Comparison of ENCODE assay signal across 8 cellular contexts in genomic region chr16:87723224-87723619, GRCh38. TPM values are rescaled to one million over a fixed set of nuclear protein-coding genes. Genes with fewer than 3 reads are reported as not detected.
A peak's percentile ranks its signal among the peaks of the same experiment; 100 is the strongest.
DNase-seq lines count a peak whose midpoint lies in the region; ATAC-seq and TF ChIP-seq lines count a peak whose summit lies in the region.

No MANE protein-coding gene starts in this region.

- H3K4me1 Mint-ChIP-seq in activated CD4-positive, alpha-beta T cell treated with anti-CD3 and anti-CD28 coated beads, Interleukin-2, amount 10 ng/mL, durations not matched to agents 7 days and 5 days: peaks cover 17% of the 10 kb centered on the region

- H3K4me3 Mint-ChIP-seq in activated CD4-positive, alpha-beta T cell treated with anti-CD3 and anti-CD28 coated beads, Interleukin-2, amount 10 ng/mL, durations not matched to agents 7 days and 5 days: no peak overlapping the region

- H3K9me3 Mint-ChIP-seq in activated CD4-positive, alpha-beta T cell treated with anti-CD3 and anti-CD28 coated beads, Interleukin-2, amount 10 ng/mL, durations not matched to agents 7 days and 5 days: no peaks in the 10 kb centered on the region

- H3K27me3 Mint-ChIP-seq in activated CD4-positive, alpha-beta T cell treated with anti-CD3 and anti-CD28 coated beads, Interleukin-2, amount 10 ng/mL, durations not matched to agents 7 days and 5 days: no peaks in the 10 kb centered on the region

- peak; percentile 97 for DNase-seq in ACHN
- DNase-seq in GM19238 (ENCODE audit: insufficient read length, low spot score): peak; percentile 66
- DNase-seq in NCI-H2081 treated with DMSO at 0.1 percent for 48 hours (lab: John Stamatoyannopoulos, UW): peak; percentile 62
- peak; percentile 64 for DNase-seq in astrocyte of the cerebellum (ENCODE audit: low read depth)
- peak; percentile 98 for DNase-seq in kidney epithelial cell (ENCODE audit: low read depth)
- DNase-seq in stimulated activated CD4-positive, alpha-beta T cell treated with anti-CD3 and anti-CD28 coated beads, Interleukin-15, amount 100 ng/mL, for 24 hours: no peak
- no peak for DNase-seq in activated CD4-positive, alpha-beta T cell treated with anti-CD3 and anti-CD28 coated beads, Interleukin-2, amount 10 ng/mL, durations not matched to agents 7 days and 5 days

- POLR2A ChIA-PET in activated CD4-positive, alpha-beta T cell treated with anti-CD3 and anti-CD28 coated beads, Interleukin-2, amount 10 ng/mL, durations not matched to agents 7 days and 5 days (lab: Charles Lee): interaction anchor here (0.6 kb wide), 1 partner anchor 10 kb away, joined by 3 read pairs; no protein-coding TSS in a partner anchor

- in situ Hi-C loops in ACHN (cut with HindIII; ENCODE audit: low pct_ligation_motif_present, low pct_unique_long_range_greater_than_20kb, low sequenced_read_pairs): no loop called here
- in situ Hi-C loops in astrocyte of the cerebellum (cut with HindIII; ENCODE audit: low sequenced_read_pairs): no loop called here

- CTCF ChIA-PET in activated CD4-positive, alpha-beta T cell treated with anti-CD3 and anti-CD28 coated beads, Interleukin-2, amount 10 ng/mL, durations not matched to agents 7 days and 5 days (lab: Charles Lee): interaction anchor here (1.4 to 1.7 kb wide), 3 partner anchors 9 to 148 kb away, joined by 3 to 4 read pairs (median 4); no protein-coding TSS in a partner anchor

- TF ChIP-seq CTCF in astrocyte of the cerebellum (IDR thresholded peaks at IDR 0.05; ENCODE audit: low read depth, low read length, missing control alignments) (no peak), kidney epithelial cell (IDR thresholded peaks at IDR 0.05; ENCODE audit: insufficient read depth, low read length, poor library complexity, severe bottlenecking) (no peak)

- H3K27ac Mint-ChIP-seq in activated CD4-positive, alpha-beta T cell treated with anti-CD3 and anti-CD28 coated beads, Interleukin-2, amount 10 ng/mL, durations not matched to agents 7 days and 5 days: no peak overlapping the region

- peaks cover 60% of the 10 kb centered on the region for H3K36me3 Mint-ChIP-seq in activated CD4-positive, alpha-beta T cell treated with anti-CD3 and anti-CD28 coated beads, Interleukin-2, amount 10 ng/mL, durations not matched to agents 7 days and 5 days (ENCODE audit: low read depth)

- H3K4me3 ChIP-seq in astrocyte of the cerebellum (ENCODE audit: low read depth, low read length): no peak overlapping the region
- no peak overlapping the region for H3K4me3 ChIP-seq in kidney epithelial cell (ENCODE audit: low read depth, low read length)

- no peak for ATAC-seq in GM21786 (IDR thresholded peaks at IDR 0.05; ENCODE audit: unreplicated experiment)

- peaks cover 1% of the 10 kb centered on the region for H3K36me3 ChIP-seq in kidney epithelial cell (ENCODE audit: control insufficient read depth, insufficient read depth, low read length)

- no peaks in the 10 kb centered on the region for H3K27me3 ChIP-seq in kidney epithelial cell (ENCODE audit: control insufficient read depth, insufficient read depth, low read length)

RNA-seq across cellular contexts. Expression of gene KLHDC4, which starts 42.6 kb away (rescaled TPM):
- 34.8 and 40.4 TPM in 2 replicates for total RNA-seq in kidney epithelial cell
- 100 to 1,000 TPM in 1 of 2 experiments, 10 to 100 TPM in 1; 83.2 to 102 TPM for total RNA-seq in activated CD4-positive, alpha-beta T cell treated with anti-CD3 and anti-CD28 coated beads, Interleukin-2, amount 10 ng/mL, durations not matched to agents 7 days and 5 days

Comparison
In these comparisons a context has a peak if more than half of its experiments do, and no peak if none do; other contexts are left out.
1. DNase-seq: peak in ACHN (single experiment), GM19238 (single experiment), NCI-H2081 treated with DMSO at 0.1 percent for 48 hours (single experiment), astrocyte of the cerebellum (single experiment) and kidney epithelial cell (single experiment); none in stimulated activated CD4-positive, alpha-beta T cell treated with anti-CD3 and anti-CD28 coated beads, Interleukin-15, amount 100 ng/mL, for 24 hours (single experiment) and activated CD4-positive, alpha-beta T cell treated with anti-CD3 and anti-CD28 coated beads, Interleukin-2, amount 10 ng/mL, durations not matched to agents 7 days and 5 days (single experiment).